In the genomic region with DNA sequence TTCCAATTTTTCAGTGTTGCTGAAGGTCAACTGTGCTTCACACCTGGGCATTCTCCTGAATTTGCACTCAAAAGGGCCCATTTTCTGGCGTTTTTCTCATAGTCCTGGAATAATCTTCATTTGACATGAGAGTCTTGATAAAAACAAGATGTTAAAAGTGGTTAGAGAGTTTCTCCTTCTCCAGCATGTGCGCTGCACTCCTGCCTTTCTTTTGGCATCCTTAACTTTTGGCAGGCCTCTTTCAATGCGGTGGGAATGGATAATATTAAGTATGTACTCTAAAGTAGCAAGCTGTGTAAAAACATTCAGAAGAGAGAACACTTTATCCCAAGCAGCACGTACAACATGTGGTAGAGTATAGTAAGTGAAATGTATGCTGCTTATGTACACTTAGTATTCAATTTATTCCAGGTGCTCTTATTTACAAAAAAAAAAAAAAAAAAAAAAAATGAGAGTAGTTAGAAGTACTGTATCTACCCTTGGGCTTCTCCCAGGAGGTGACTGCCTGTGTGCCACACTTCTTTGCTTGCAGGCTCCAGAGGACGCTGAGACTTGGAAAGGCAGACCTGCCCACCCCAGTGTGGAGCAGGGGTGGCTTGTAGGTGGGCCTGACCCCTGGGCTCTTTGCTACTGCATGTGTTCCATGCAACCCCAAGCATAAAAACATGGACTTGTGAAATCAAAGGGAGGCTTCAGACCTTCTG, we compare ENCODE assay signal across 15 cellular contexts. TPM values are rescaled to one million over a fixed set of nuclear protein-coding genes. Genes with fewer than 3 reads are reported as not detected.
DNase-seq lines count a peak whose midpoint lies in the region; ATAC-seq and TF ChIP-seq lines count a peak whose summit lies in the region.
"Had no signal": no experiment of that assay in that cellular context is flagged by ENCODE, and none has a peak within 500 bp of the region (broad histone marks: within the 10 kb centered on the region; RNA-seq: fewer than 3 reads in every experiment).

No MANE protein-coding gene starts in this region.

- TF ChIP-seq CTCF in HEK293 (tag by site-specific recombination; IDR thresholded peaks at IDR 0.05), result no peak
- no peak for TF ChIP-seq CTCF in chondrocyte (IDR thresholded peaks at IDR 0.05)
- TF ChIP-seq CTCF in thoracic aorta (IDR thresholded peaks at IDR 0.05), result no peak
- TF ChIP-seq CTCF in CD14-positive monocyte (IDR thresholded peaks at IDR 0.05), result no peak

- POLR2A ChIA-PET in HEK293 (lab: Yijun Ruan, JAX), result no interaction called here

- peak overlapping the region; percentile 41 for H3K9ac ChIP-seq in iPS-15b (ENCODE audit: low read depth, low read length)

- H3K27ac Mint-ChIP-seq in chondrocyte (ENCODE audit: unreplicated experiment), result peak overlapping the region; percentile 53
- H3K27ac Mint-ChIP-seq in CD14-positive monocyte, result no peak overlapping the region
- H3K27ac Mint-ChIP-seq: activated CD4-positive, alpha-beta T cell treated with anti-CD3 and anti-CD28 coated beads, Interleukin-2, amount 10 ng/mL, durations not matched to agents 7 days and 5 days; activated naive CD8-positive, alpha-beta T cell treated with anti-CD3 and anti-CD28 coated beads, Interleukin-2, amount 50 U/mL, for 24 hours; CD4-positive, alpha-beta memory T cell had no signal

- H3K27me3 Mint-ChIP-seq in chondrocyte (ENCODE audit: low read depth), result no peaks in the 10 kb centered on the region
- H3K27me3 Mint-ChIP-seq in CD14-positive monocyte (ENCODE audit: low read depth in 3 of 3), result peaks cover 58 to 74% (median 59%) of the 10 kb centered on the region in 3 donors

- H3K4me3 ChIP-seq in HEK293 (ENCODE audit: low read depth, low read length), result no peak overlapping the region
- H3K4me3 ChIP-seq in iPS-15b (ENCODE audit: low read depth, low read length), result peak overlapping the region; percentile 65
- H3K4me3 ChIP-seq in thoracic aorta, result peak overlapping the region; percentile 5
- H3K4me3 ChIP-seq: GM12878 had no signal

- no peak overlapping the region for H3K27ac ChIP-seq in HEK293 (ENCODE audit: extremely low read depth, low read depth, low read length)
- peak overlapping the region; percentile 10 to 41 for H3K27ac ChIP-seq in thoracic aorta

- H3K27me3 ChIP-seq in iPS-15b (ENCODE audit: control insufficient read depth, insufficient read depth, low read length), result no peaks in the 10 kb centered on the region
- no peaks in the 10 kb centered on the region for H3K27me3 ChIP-seq in thoracic aorta (replicated peaks; ENCODE audit: insufficient read depth)

- H3K4me1 Mint-ChIP-seq in chondrocyte (ENCODE audit: low read depth) (peaks cover 65% of the 10 kb centered on the region), CD14-positive monocyte (peaks cover 14% of the 10 kb centered on the region)

- no peaks in the 10 kb centered on the region for H3K9me3 ChIP-seq in HEK293 (ENCODE audit: control insufficient read depth, insufficient read depth, low read depth, low read length)
- no peaks in the 10 kb centered on the region for H3K9me3 ChIP-seq in iPS-15b (ENCODE audit: control insufficient read depth, insufficient read depth, low read length)
- H3K9me3 ChIP-seq in thoracic aorta, result no peaks in the 10 kb centered on the region

- intact Hi-C loops in CD14-positive monocyte (cut with micrococcal nuclease), result no loop called here

- no peaks in the 10 kb centered on the region for H3K36me3 ChIP-seq in HEK293 (ENCODE audit: control insufficient read depth in 2 of 2, insufficient read depth in 1 of 2, low read length in 2 of 2)
- no peaks in the 10 kb centered on the region for H3K36me3 ChIP-seq in iPS-15b (ENCODE audit: control insufficient read depth, insufficient read depth, low read length)
- no peaks in the 10 kb centered on the region for H3K36me3 ChIP-seq in thoracic aorta

- no peaks in the 10 kb centered on the region for H3K36me3 Mint-ChIP-seq in chondrocyte (ENCODE audit: low read depth)
- peaks cover 0 to 7% of the 10 kb centered on the region in 2 donors for H3K36me3 Mint-ChIP-seq in CD14-positive monocyte

- H3K4me1 ChIP-seq in HEK293 (ENCODE audit: control insufficient read depth, insufficient read depth, low read length) (no peaks in the 10 kb centered on the region), iPS-15b (ENCODE audit: control insufficient read depth, insufficient read depth, low read length) (peaks cover 31% of the 10 kb centered on the region), thoracic aorta (ENCODE audit: control insufficient read depth in 1 of 2, low read depth in 2 of 2) (peaks cover 16 to 69% of the 10 kb centered on the region in 2 donors)

- H3K9me3 Mint-ChIP-seq in chondrocyte (ENCODE audit: low read depth), result no peaks in the 10 kb centered on the region
- H3K9me3 Mint-ChIP-seq in CD14-positive monocyte, result peaks cover 0 to 21% (median 6%) of the 10 kb centered on the region in 7 donors
- H3K9me3 Mint-ChIP-seq: activated CD4-positive, alpha-beta T cell treated with anti-CD3 and anti-CD28 coated beads, Interleukin-2, amount 10 ng/mL, durations not matched to agents 7 days and 5 days; activated naive CD8-positive, alpha-beta T cell treated with anti-CD3 and anti-CD28 coated beads, Interleukin-2, amount 50 U/mL, for 24 hours; activated T-cell treated with anti-CD3 and anti-CD28 coated beads, Interleukin-2, amount 50 U/mL, for 4 hours had no signal

- DNase-seq in chondrocyte (ENCODE audit: low spot score) (no peak), thoracic aorta (ENCODE audit: low spot score) (no peak), DMS153 (lab: John Stamatoyannopoulos, UW) (no peak), CD14-positive monocyte (ENCODE audit: low spot score) (no peak), RKO (ENCODE audit: low spot score) (no peak)
- DNase-seq: activated CD4-positive, alpha-beta T cell treated with anti-CD3 and anti-CD28 coated beads, Interleukin-2, amount 10 ng/mL, durations not matched to agents 7 days and 5 days; activated naive CD8-positive, alpha-beta T cell treated with anti-CD3 and anti-CD28 coated beads, Interleukin-2, amount 50 U/mL, for 24 hours; activated T-cell treated with anti-CD3 and anti-CD28 coated beads, Interleukin-2, amount 50 U/mL, for 4 hours; CD4-positive, alpha-beta memory T cell; NCI-H2171 treated with DMSO at 0.1 percent for 48 hours; NK-92 treated with Interleukin-12 subunit alpha and Interleukin-12 subunit beta, amount 100 ng/mL, for 24 hours; T1000 had no signal

- no peak overlapping the region for H3K4me3 Mint-ChIP-seq in chondrocyte (ENCODE audit: unreplicated experiment)
- H3K4me3 Mint-ChIP-seq in CD14-positive monocyte, result peak overlapping the region in 1 of 2 donors; percentile 62
- H3K4me3 Mint-ChIP-seq: activated CD4-positive, alpha-beta T cell treated with anti-CD3 and anti-CD28 coated beads, Interleukin-2, amount 10 ng/mL, durations not matched to agents 7 days and 5 days; activated naive CD8-positive, alpha-beta T cell treated with anti-CD3 and anti-CD28 coated beads, Interleukin-2, amount 50 U/mL, for 24 hours; activated T-cell treated with anti-CD3 and anti-CD28 coated beads, Interleukin-2, amount 50 U/mL, for 4 hours; CD4-positive, alpha-beta memory T cell had no signal

- CTCF ChIA-PET in HEK293 (lab: Yijun Ruan, JAX), result no interaction called here

- no peak for ATAC-seq in thoracic aorta (ENCODE audit: insufficient number of reproducible peaks, low FRiP score, low read depth)
- ATAC-seq: activated naive CD8-positive, alpha-beta T cell treated with anti-CD3 and anti-CD28 coated beads, Interleukin-2, amount 50 U/mL, for 24 hours; activated T-cell treated with anti-CD3 and anti-CD28 coated beads, Interleukin-2, amount 50 U/mL, for 4 hours; GM12878 had no signal

TF ChIP-seq in HEK293, 187 proteins besides CTCF, POLR2A, EP300 and RAD21:
- TF ChIP-seq SCRT2 (tag by site-specific recombination; IDR thresholded peaks at IDR 0.05) (no peak), ZNF837 (tag by site-specific recombination; IDR thresholded peaks at IDR 0.05) (no peak), ZNF555 (tag by site-specific recombination; conservative IDR thresholded peaks at IDR 0.05) (no peak), ZNF416 (tag by site-specific recombination; IDR thresholded peaks at IDR 0.05) (no peak), ZNF175 (tag by site-specific recombination; IDR thresholded peaks at IDR 0.05) (no peak)
- TF ChIP-seq, protein P1, sequence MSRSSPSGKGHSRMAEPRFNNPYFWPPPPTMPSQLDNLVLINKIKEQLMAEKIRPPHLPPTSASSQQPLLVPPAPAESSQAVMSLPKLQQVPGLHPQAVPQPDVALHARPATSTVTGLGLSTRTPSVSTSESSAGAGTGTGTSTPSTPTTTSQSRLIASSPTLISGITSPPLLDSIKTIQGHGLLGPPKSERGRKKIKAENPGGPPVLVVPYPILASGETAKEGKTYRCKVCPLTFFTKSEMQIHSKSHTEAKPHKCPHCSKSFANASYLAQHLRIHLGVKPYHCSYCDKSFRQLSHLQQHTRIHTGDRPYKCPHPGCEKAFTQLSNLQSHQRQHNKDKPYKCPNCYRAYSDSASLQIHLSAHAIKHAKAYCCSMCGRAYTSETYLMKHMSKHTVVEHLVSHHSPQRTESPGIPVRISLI (tag by site-specific recombination; IDR thresholded peaks at IDR 0.05), result peak; percentile 69; the same call in 1 of the 2 replicates
- TF ChIP-seq, protein P2, sequence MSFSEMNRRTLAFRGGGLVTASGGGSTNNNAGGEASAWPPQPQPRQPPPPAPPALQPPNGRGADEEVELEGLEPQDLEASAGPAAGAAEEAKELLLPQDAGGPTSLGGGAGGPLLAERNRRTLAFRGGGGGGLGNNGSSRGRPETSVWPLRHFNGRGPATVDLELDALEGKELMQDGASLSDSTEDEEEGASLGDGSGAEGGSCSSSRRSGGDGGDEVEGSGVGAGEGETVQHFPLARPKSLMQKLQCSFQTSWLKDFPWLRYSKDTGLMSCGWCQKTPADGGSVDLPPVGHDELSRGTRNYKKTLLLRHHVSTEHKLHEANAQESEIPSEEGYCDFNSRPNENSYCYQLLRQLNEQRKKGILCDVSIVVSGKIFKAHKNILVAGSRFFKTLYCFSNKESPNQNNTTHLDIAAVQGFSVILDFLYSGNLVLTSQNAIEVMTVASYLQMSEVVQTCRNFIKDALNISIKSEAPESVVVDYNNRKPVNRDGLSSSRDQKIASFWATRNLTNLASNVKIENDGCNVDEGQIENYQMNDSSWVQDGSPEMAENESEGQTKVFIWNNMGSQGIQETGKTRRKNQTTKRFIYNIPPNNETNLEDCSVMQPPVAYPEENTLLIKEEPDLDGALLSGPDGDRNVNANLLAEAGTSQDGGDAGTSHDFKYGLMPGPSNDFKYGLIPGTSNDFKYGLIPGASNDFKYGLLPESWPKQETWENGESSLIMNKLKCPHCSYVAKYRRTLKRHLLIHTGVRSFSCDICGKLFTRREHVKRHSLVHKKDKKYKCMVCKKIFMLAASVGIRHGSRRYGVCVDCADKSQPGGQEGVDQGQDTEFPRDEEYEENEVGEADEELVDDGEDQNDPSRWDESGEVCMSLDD (tag by site-specific recombination; IDR thresholded peaks at IDR 0.05), result no peak

RNA-seq across cellular contexts. Expression of gene FGF2, which starts 3.9 kb away (rescaled TPM):
- total RNA-seq in chondrocyte (25.0 to 26.2 TPM (median 25.1 TPM) in 3 replicates), thoracic aorta (10 to 100 TPM; 25.5 to 50.2 TPM)
- polyA plus RNA-seq in CD14-positive monocyte, result not detected
- total RNA-seq: CD4-positive, alpha-beta memory T cell had no signal
- polyA plus RNA-seq: CD4-positive, alpha-beta memory T cell had no signal
